Comparison of ENCODE assay signal across 27 cellular contexts in genomic region chr16:26995522-26995921, GRCh38.
DNase-seq lines count a peak whose midpoint lies in the region; ATAC-seq, FAIRE-seq and TF ChIP-seq lines count a peak whose summit lies in the region.
"Had no signal": no experiment of that assay in that cellular context is flagged by ENCODE, and none has a peak within 500 bp of the region (broad histone marks: within the 10 kb centered on the region; RNA-seq: fewer than 3 reads in every experiment).

No MANE protein-coding gene starts in this region.

- H3K4me3 Mint-ChIP-seq in WTC11 (no peak overlapping the region), neural progenitor cell (no peak overlapping the region)
- H3K4me3 Mint-ChIP-seq: CD14-positive monocyte; CD4-positive, alpha-beta T cell; CD8-positive, alpha-beta memory T cell; H9; HFFc6 had no signal

- H3K27me3 Mint-ChIP-seq in WTC11 (ENCODE audit: low read depth), result no peaks in the 10 kb centered on the region
- H3K27me3 Mint-ChIP-seq in neural progenitor cell (ENCODE audit: insufficient read depth, low read depth), result peaks cover 11% of the 10 kb centered on the region

- ATAC-seq in WTC11 (no peak), HG03108 (IDR thresholded peaks at IDR 0.05; ENCODE audit: unreplicated experiment) (no peak)
- ATAC-seq: GM12878 had no signal

- H3K4me1 Mint-ChIP-seq in WTC11, result peaks cover 16% of the 10 kb centered on the region
- H3K4me1 Mint-ChIP-seq in neural progenitor cell, result peaks cover 21% of the 10 kb centered on the region
- H3K4me1 Mint-ChIP-seq: CD14-positive monocyte; CD8-positive, alpha-beta memory T cell had no signal

- no peaks in the 10 kb centered on the region for H3K79me1 ChIP-seq in H1 (ENCODE audit: low read depth, low read length)

- H4K8ac ChIP-seq in H1 (ENCODE audit: extremely low read depth, insufficient read depth, low read length), result no peak overlapping the region; the same call in 1 of the 2 replicates

- no peak overlapping the region for H3K56ac ChIP-seq in H1 (replicated peaks; ENCODE audit: insufficient read length, low read depth, low read length)

- FAIRE-seq in H1 (lab: Jason Lieb, UNC), result no peak
- FAIRE-seq: A204.1, D721Med, GM12878, GM19239 had no signal

- POLR2A ChIA-PET in WTC11 (lab: Charles Lee) (no interaction called here), H1 (lab: Charles Lee; ENCODE audit: partially characterized antibody) (no interaction called here)

- H2AK5ac ChIP-seq in H1 (ENCODE audit: low read depth, low read length), result no peak overlapping the region

- H3K4me2 ChIP-seq in H1 (ENCODE audit: insufficient read depth in 1 of 2, low read depth in 2 of 2, low read length in 2 of 2) (no peak overlapping the region), neural progenitor cell (no peak overlapping the region)
- H3K4me2 ChIP-seq: BLaER1 treated with 17β-estradiol and CSF1 and Interleukin-3, amounts not matched to agents 10 nM and 100 nM had no signal

- 0 out of 2 replicates have a peak overlapping the region, but pooled peaks have one; percentile 81 for H2BK15ac ChIP-seq in H1 (ENCODE audit: low read length)

- H2BK120ac ChIP-seq in H1 (replicated peaks; ENCODE audit: low read depth, low read length), result no peak overlapping the region

- H3F3A ChIP-seq in neural progenitor cell (ENCODE audit: low read depth), result peaks cover 31% of the 10 kb centered on the region

- no peak overlapping the region for H2BK12ac ChIP-seq in H1 (ENCODE audit: low read depth, low read length)

- H3K14ac ChIP-seq in H1 (ENCODE audit: insufficient read length), result no peak overlapping the region

- H3K9me3 Mint-ChIP-seq in WTC11, result peaks cover 23% of the 10 kb centered on the region
- H3K9me3 Mint-ChIP-seq in neural progenitor cell, result peaks cover 15% of the 10 kb centered on the region

- no peak for TF ChIP-seq RAD21 in H1 (IDR thresholded peaks at IDR 0.05 in 1 of 2, conservative IDR thresholded peaks at IDR 0.05 in 1 of 2; ENCODE audit: low read depth in 2 of 2, low read length in 2 of 2)

- H3K9ac ChIP-seq in H1 (replicated peaks in 1 of 4; ENCODE audit: extremely low read depth in 1 of 4, low read depth in 3 of 4, low read length in 3 of 4) (no peak overlapping the region), neural progenitor cell (no peak overlapping the region)
- H3K9ac ChIP-seq: BLaER1 treated with 17β-estradiol and CSF1 and Interleukin-3, amounts not matched to agents 10 nM and 100 nM; GM23248 had no signal

- 0 out of 2 replicates have a peak, but pooled peaks cover 2% of the 10 kb centered on the region for H3K23me2 ChIP-seq in H1 (ENCODE audit: low read depth, low read length)

- H3K27ac ChIP-seq in H1 (ENCODE audit: low read depth, low read length) (no peak overlapping the region), neural progenitor cell (no peak overlapping the region)
- H3K27ac ChIP-seq: 22Rv1; BLaER1 treated with 17β-estradiol and CSF1 and Interleukin-3, amounts not matched to agents 10 nM and 100 nM; GM23248 had no signal

- H3K79me2 ChIP-seq in H1 (ENCODE audit: control insufficient read depth in 1 of 2, insufficient read depth in 2 of 2, low read length in 2 of 2) (no peaks in the 10 kb centered on the region), neural progenitor cell (ENCODE audit: low read depth) (no peaks in the 10 kb centered on the region)

- CTCF ChIA-PET in WTC11 (lab: Charles Lee), result interaction anchor here (1.3 kb wide), 1 partner anchor 184 kb away, joined by 4 read pairs; no protein-coding TSS in a partner anchor
- CTCF ChIA-PET in H1 (lab: Charles Lee; ENCODE audit: partially characterized antibody), result interaction anchor here (0.6 to 1.2 kb wide), 3 partner anchors 20 to 240 kb away, joined by 3 read pairs; no protein-coding TSS in a partner anchor

- peaks cover 0 to 2% (median 0%) of the 10 kb centered on the region in 4 experiments; a peak in 1 of 7 replicates for H3K27me3 ChIP-seq in H1 (replicated peaks in 1 of 4; ENCODE audit: control insufficient read depth in 3 of 4, extremely low read depth in 1 of 4, insufficient read depth in 3 of 4, low read length in 3 of 4)
- no peaks in the 10 kb centered on the region for H3K27me3 ChIP-seq in neural progenitor cell
- H3K27me3 ChIP-seq: BE2C had no signal

- H3K27ac Mint-ChIP-seq in WTC11, result no peak overlapping the region
- H3K27ac Mint-ChIP-seq in neural progenitor cell, result no peak overlapping the region
- H3K27ac Mint-ChIP-seq: CD14-positive monocyte; CD4-positive, alpha-beta T cell; CD8-positive, alpha-beta memory T cell; H9; HFFc6 had no signal

- H4K20me1 ChIP-seq in H1 (replicated peaks in 1 of 2; ENCODE audit: control insufficient read depth in 1 of 2, insufficient read depth in 2 of 2, low read length in 2 of 2) (no peaks in the 10 kb centered on the region), neural progenitor cell (ENCODE audit: low read depth) (peaks cover 5% of the 10 kb centered on the region)
- H4K20me1 ChIP-seq: BLaER1 treated with 17β-estradiol and CSF1 and Interleukin-3, amounts not matched to agents 10 nM and 100 nM had no signal

- H2BK5ac ChIP-seq in H1 (ENCODE audit: low read depth, low read length), result no peak overlapping the region

- no peak overlapping the region for H4K91ac ChIP-seq in H1 (replicated peaks; ENCODE audit: insufficient read length, low read length)

- H3K4me3 ChIP-seq in H1 (ENCODE audit: extremely low read depth in 1 of 4, insufficient read depth in 2 of 4, low read depth in 3 of 4, low read length in 4 of 4), result no peak overlapping the region
- H3K4me3 ChIP-seq in neural progenitor cell, result no peak overlapping the region
- H3K4me3 ChIP-seq: BLaER1 treated with 17β-estradiol and CSF1 and Interleukin-3, amounts not matched to agents 10 nM and 100 nM; GM12878; GM23248 had no signal

- TF ChIP-seq CTCF in WTC11 (IDR thresholded peaks at IDR 0.05), result no peak
- no peak for TF ChIP-seq CTCF in H1 (IDR thresholded peaks at IDR 0.05; ENCODE audit: control extremely low read depth in 1 of 3, insufficient read depth in 1 of 3, low read depth in 1 of 3, low read length in 3 of 3)
- no peak for TF ChIP-seq CTCF in neural progenitor cell (IDR thresholded peaks at IDR 0.05)

- no peak overlapping the region for H3K4ac ChIP-seq in H1 (replicated peaks; ENCODE audit: insufficient read length, low read depth, low read length)

- no peak for TF ChIP-seq POLR2A in H1 (IDR thresholded peaks at IDR 0.05; ENCODE audit: control extremely low read depth in 1 of 2, low read depth in 2 of 2, low read length in 2 of 2)

- H3K36me3 Mint-ChIP-seq in WTC11 (peaks cover 6% of the 10 kb centered on the region), neural progenitor cell (peaks cover 5% of the 10 kb centered on the region)
- H3K36me3 Mint-ChIP-seq: CD14-positive monocyte had no signal

- no peak overlapping the region for H3K23ac ChIP-seq in H1 (ENCODE audit: insufficient read length)

- H3K9me3 ChIP-seq in H1 (ENCODE audit: insufficient read depth in 2 of 2, low read depth in 1 of 2, low read length in 1 of 2), result peaks cover 0 to 3% of the 10 kb centered on the region in 2 experiments; a peak in 1 of 4 replicates
- H3K9me3 ChIP-seq in neural progenitor cell (ENCODE audit: low read depth), result no peaks in the 10 kb centered on the region
- H3K9me3 ChIP-seq: BE2C had no signal

- peaks cover 0 to 3% (median 2%) of the 10 kb centered on the region in 4 experiments; a peak in 1 of 7 replicates for H3K4me1 ChIP-seq in H1 (replicated peaks in 1 of 4; ENCODE audit: control insufficient read depth in 3 of 4, insufficient read depth in 4 of 4, low read length in 3 of 4)
- H3K4me1 ChIP-seq in neural progenitor cell, result peaks cover 26% of the 10 kb centered on the region
- H3K4me1 ChIP-seq: BE2C; BLaER1 treated with 17β-estradiol and CSF1 and Interleukin-3, amounts not matched to agents 10 nM and 100 nM had no signal

- no peak for TF ChIP-seq EP300 in H1 (IDR thresholded peaks at IDR 0.05; ENCODE audit: borderline replicate concordance in 1 of 2, low read depth in 2 of 2, low read length in 2 of 2)

- WGBS in H1 (ENCODE audit: extremely low coverage in 1 of 2, insufficient coverage in 1 of 2, insufficient read length in 1 of 2, insufficient replicate concordance in 2 of 2, low coverage in 1 of 2, low lambda C conversion rate in 2 of 2, missing lambda C conversion rate in 1 of 2), 2 experiments, result 95% methylated on average over 4 of the region's 4 CpGs; no CpG with 5 or more reads in 1 of the 2 experiments

- peak; percentile 13 for DNase-seq in activated CD8-positive, alpha-beta memory T cell treated with anti-CD3 and anti-CD28 coated beads for 24 hours
- no peak for DNase-seq in activated CD8-positive, alpha-beta memory T cell treated with anti-CD3 and anti-CD28 coated beads, Interleukin-2, amount 50 U/mL, for 48 hours
- DNase-seq in WTC11 (ENCODE audit: low spot score) (no peak), H1 (ENCODE audit: low read depth in 1 of 2, low spot score in 2 of 2) (no peak), hippocampal formation (lab: John Stamatoyannopoulos, UW) (no peak), neural progenitor cell (ENCODE audit: low spot score) (no peak), NCI-H510A (lab: John Stamatoyannopoulos, UW) (no peak)
- DNase-seq: ACHN; AML-193; BE2C; CD4-positive, alpha-beta T cell; CD8-positive, alpha-beta memory T cell; DMS 273 treated with DMSO at 0.1 percent for 48 hours; DMS79; EL; GDM1; GM23248; H9; HFFc6 had no signal

- H2AFZ ChIP-seq in H1 (ENCODE audit: low read length) (no peak overlapping the region), neural progenitor cell (replicated peaks) (no peak overlapping the region)
- H2AFZ ChIP-seq: GM23248 had no signal

- H3K36me3 ChIP-seq in H1 (ENCODE audit: control insufficient read depth in 2 of 4, insufficient read depth in 4 of 4, low read length in 3 of 4) (no peaks in the 10 kb centered on the region), neural progenitor cell (no peaks in the 10 kb centered on the region)
- H3K36me3 ChIP-seq: BE2C; BLaER1 treated with 17β-estradiol and CSF1 and Interleukin-3, amounts not matched to agents 10 nM and 100 nM had no signal

- no peak overlapping the region for H3K18ac ChIP-seq in H1 (ENCODE audit: extremely low read depth, low read length)

- H4K5ac ChIP-seq in H1 (ENCODE audit: insufficient read length, low read depth, low read length), result no peak overlapping the region

- 0 out of 2 replicates have a peak overlapping the region, but pooled peaks have one; percentile 0 for H2BK20ac ChIP-seq in H1 (ENCODE audit: low read length)

TF ChIP-seq in H1, 55 proteins besides CTCF, POLR2A, EP300 and RAD21 (continues in another document):
- TF ChIP-seq POU5F1 (IDR thresholded peaks at IDR 0.05; ENCODE audit: low read depth, low read length) (no peak), EZH2 (IDR thresholded peaks at IDR 0.05; ENCODE audit: low read depth, low read length, severe bottlenecking) (no peak), CREB1 (IDR thresholded peaks at IDR 0.05) (no peak), SRF (IDR thresholded peaks at IDR 0.05; ENCODE audit: low read depth, low read length) (no peak), CBX5 (IDR thresholded peaks at IDR 0.05; ENCODE audit: low read depth, low read length) (no peak), RBBP5 (IDR thresholded peaks at IDR 0.05; ENCODE audit: borderline replicate concordance, low read depth, low read length) (no peak), SIN3A (conservative IDR thresholded peaks at IDR 0.05 in 1 of 2, IDR thresholded peaks at IDR 0.05 in 1 of 2; ENCODE audit: low read depth in 1 of 2, low read length in 2 of 2) (no peak)
